Comparison of ENCODE assay signal across 1 cellular context in genomic region chr17:45782889-45783592, GRCh38.
A peak's percentile ranks its signal among the peaks of the same experiment; 100 is the strongest.
TF ChIP-seq lines count a peak whose summit lies in the region.

No MANE protein-coding gene starts in this region.

TF ChIP-seq in HEK293, 187 proteins besides CTCF, POLR2A, EP300 and RAD21 (continued from another document and continues in another):
- no peak for TF ChIP-seq AEBP2 (tag by site-specific recombination; IDR thresholded peaks at IDR 0.05; ENCODE audit: borderline replicate concordance)
- TF ChIP-seq EGR2 (tag by site-specific recombination; IDR thresholded peaks at IDR 0.05; ENCODE audit: low read depth), result no peak
- peak; percentile 28; the same call in 1 of the 2 replicates for TF ChIP-seq PATZ1 (tag by site-specific recombination; IDR thresholded peaks at IDR 0.05)
- no peak for TF ChIP-seq ZNF792 (tag by site-specific recombination; IDR thresholded peaks at IDR 0.05)
- TF ChIP-seq ZNF555 (tag by site-specific recombination; conservative IDR thresholded peaks at IDR 0.05), result no peak
- TF ChIP-seq ZNF610 (tag by site-specific recombination; IDR thresholded peaks at IDR 0.05; ENCODE audit: borderline replicate concordance), result no peak
- no peak for TF ChIP-seq ZNF133 (tag by site-specific recombination; IDR thresholded peaks at IDR 0.05)
- TF ChIP-seq ZNF670 (tag by site-specific recombination; IDR thresholded peaks at IDR 0.05; ENCODE audit: low read depth), result no peak
- no peak for TF ChIP-seq SP3 (tag by site-specific recombination; IDR thresholded peaks at IDR 0.05)
- no peak for TF ChIP-seq MZF1 (tag by site-specific recombination; IDR thresholded peaks at IDR 0.05; ENCODE audit: borderline replicate concordance)
- no peak for TF ChIP-seq ZNF302 (tag by site-specific recombination; IDR thresholded peaks at IDR 0.05; ENCODE audit: low read depth)
- no peak for TF ChIP-seq GLIS2 (tag by site-specific recombination; IDR thresholded peaks at IDR 0.05)
- TF ChIP-seq ZNF221 (tag by site-specific recombination; IDR thresholded peaks at IDR 0.05; ENCODE audit: borderline replicate concordance), result no peak
- no peak for TF ChIP-seq ZFP69B (tag by site-specific recombination; IDR thresholded peaks at IDR 0.05)
- 0 out of 2 replicates have a peak, but pooled peaks have one; percentile 47 for TF ChIP-seq KLF17 (tag by site-specific recombination; IDR thresholded peaks at IDR 0.05)
- no peak for TF ChIP-seq GLIS1 (tag by site-specific recombination; IDR thresholded peaks at IDR 0.05)
- no peak for TF ChIP-seq ZNF404 (tag by site-specific recombination; IDR thresholded peaks at IDR 0.05)
- TF ChIP-seq ZNF629 (tag by site-specific recombination; IDR thresholded peaks at IDR 0.05), result no peak; the same call in 1 of the 2 replicates
- TF ChIP-seq ZBTB17 (tag by site-specific recombination; IDR thresholded peaks at IDR 0.05), result no peak; the same call in 1 of the 2 replicates
- TF ChIP-seq ZNF423 (tag by site-specific recombination; IDR thresholded peaks at IDR 0.05), result no peak
- no peak for TF ChIP-seq ZNF175 (tag by site-specific recombination; IDR thresholded peaks at IDR 0.05)
- TF ChIP-seq ZNF621 (tag by site-specific recombination; IDR thresholded peaks at IDR 0.05), result no peak
- TF ChIP-seq ZNF416 (tag by site-specific recombination; IDR thresholded peaks at IDR 0.05), result no peak
- TF ChIP-seq ZSCAN30 (tag by site-specific recombination; IDR thresholded peaks at IDR 0.05), result peak; percentile 50
- no peak for TF ChIP-seq ZBTB7A (tag by site-specific recombination; IDR thresholded peaks at IDR 0.05; ENCODE audit: low read depth)
- no peak for TF ChIP-seq ZNF148 (tag by site-specific recombination; IDR thresholded peaks at IDR 0.05; ENCODE audit: borderline replicate concordance)
- TF ChIP-seq ZNF18 (tag by site-specific recombination; IDR thresholded peaks at IDR 0.05), result no peak
- TF ChIP-seq PRDM10 (tag by site-specific recombination; IDR thresholded peaks at IDR 0.05), result no peak
- TF ChIP-seq ZNF830 (tag by site-specific recombination; IDR thresholded peaks at IDR 0.05; ENCODE audit: low read depth), result no peak
- no peak for TF ChIP-seq ZNF747 (tag by site-specific recombination; IDR thresholded peaks at IDR 0.05)
- TF ChIP-seq ZNF324 (tag by site-specific recombination; IDR thresholded peaks at IDR 0.05), result no peak
- no peak for TF ChIP-seq ZNF362 (tag by site-specific recombination; IDR thresholded peaks at IDR 0.05)
- TF ChIP-seq ZNF112 (tag by site-specific recombination; IDR thresholded peaks at IDR 0.05), result no peak
- TF ChIP-seq ZBTB1 (tag by site-specific recombination; IDR thresholded peaks at IDR 0.05), result no peak
- TF ChIP-seq ZNF24 (tag by site-specific recombination; IDR thresholded peaks at IDR 0.05), result peak; percentile 97
- no peak for TF ChIP-seq ZNF155 (tag by site-specific recombination; IDR thresholded peaks at IDR 0.05)
- TF ChIP-seq ZNF560 (tag by site-specific recombination; IDR thresholded peaks at IDR 0.05; ENCODE audit: borderline replicate concordance), result no peak
- TF ChIP-seq ZNF274 (IDR thresholded peaks at IDR 0.05; ENCODE audit: low read length), result no peak
- no peak for TF ChIP-seq ZNF274 (tag by site-specific recombination; IDR thresholded peaks at IDR 0.05; ENCODE audit: borderline replicate concordance)
- 0 out of 2 replicates have a peak, but pooled peaks have one; percentile 12 for TF ChIP-seq PRDM1 (tag by site-specific recombination; IDR thresholded peaks at IDR 0.05)
- TF ChIP-seq ZNF513 (tag by site-specific recombination; IDR thresholded peaks at IDR 0.05), result no peak; the same call in 1 of the 2 replicates
- TF ChIP-seq ZNF488 (tag by site-specific recombination; IDR thresholded peaks at IDR 0.05), result no peak
- no peak for TF ChIP-seq TCF7L2 (IDR thresholded peaks at IDR 0.05; ENCODE audit: borderline replicate concordance, low read depth, low read length)
- TF ChIP-seq ZNF530 (tag by site-specific recombination; IDR thresholded peaks at IDR 0.05; ENCODE audit: low read depth), result no peak
- TF ChIP-seq ZNF707 (tag by site-specific recombination; IDR thresholded peaks at IDR 0.05), result no peak
- no peak for TF ChIP-seq ZIC2 (tag by site-specific recombination; IDR thresholded peaks at IDR 0.05)
- no peak for TF ChIP-seq SP2 (tag by site-specific recombination; IDR thresholded peaks at IDR 0.05)
- no peak for TF ChIP-seq ZNF114 (tag by site-specific recombination; IDR thresholded peaks at IDR 0.05)
- TF ChIP-seq ZNF585B (tag by site-specific recombination; IDR thresholded peaks at IDR 0.05), result no peak
- TF ChIP-seq ZNF548 (tag by site-specific recombination; IDR thresholded peaks at IDR 0.05), result no peak
- TF ChIP-seq ZNF76 (tag by site-specific recombination; IDR thresholded peaks at IDR 0.05; ENCODE audit: borderline replicate concordance, low read depth), result no peak
- TF ChIP-seq HOXA7 (CRISPR knock-in tag; IDR thresholded peaks at IDR 0.05; ENCODE audit: borderline replicate concordance), result no peak
- 0 out of 2 replicates have a peak, but pooled peaks have one; percentile 8 for TF ChIP-seq ZNF580 (tag by site-specific recombination; IDR thresholded peaks at IDR 0.05)
- 0 out of 2 replicates have a peak, but pooled peaks have one; percentile 10 for TF ChIP-seq ZNF184 (tag by site-specific recombination; IDR thresholded peaks at IDR 0.05)
- TF ChIP-seq ZNF292 (tag by site-specific recombination; IDR thresholded peaks at IDR 0.05; ENCODE audit: borderline replicate concordance, low read depth), result no peak
- TF ChIP-seq KLF8 (tag by site-specific recombination; IDR thresholded peaks at IDR 0.05), result peak; percentile 58; the same call in 1 of the 2 replicates
